In the genomic region with DNA sequence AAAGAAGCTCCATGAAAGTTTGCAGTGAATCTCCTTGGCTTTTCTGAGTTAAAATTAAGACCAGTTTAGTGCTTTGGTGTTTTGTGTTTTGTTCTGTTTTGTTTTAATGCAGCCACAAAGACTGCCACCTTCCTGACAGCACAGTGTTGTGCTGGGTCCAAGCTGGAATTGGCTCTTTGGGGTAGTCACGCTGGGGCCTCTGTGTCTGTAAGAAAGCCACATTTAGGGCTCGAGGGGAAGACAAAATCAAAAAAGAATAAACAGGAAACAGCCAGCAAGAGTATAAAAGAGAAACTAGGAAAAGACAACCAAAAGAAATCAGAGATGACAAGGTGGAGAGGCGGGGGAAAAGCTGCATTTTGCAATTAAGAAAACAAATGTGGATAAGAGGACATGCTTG, we compare ENCODE assay signal across 12 cellular contexts.
DNase-seq lines count a peak whose midpoint lies in the region; ATAC-seq and TF ChIP-seq lines count a peak whose summit lies in the region.
"Had no signal": no experiment of that assay in that cellular context is flagged by ENCODE, and none has a peak within 500 bp of the region (broad histone marks: within the 10 kb centered on the region; RNA-seq: fewer than 3 reads in every experiment).

No MANE protein-coding gene starts in this region.

- H3K27me3 Mint-ChIP-seq in WTC11 (ENCODE audit: low read depth), result no peaks in the 10 kb centered on the region
- no peaks in the 10 kb centered on the region for H3K27me3 Mint-ChIP-seq in osteocyte (ENCODE audit: unreplicated experiment)

- no peaks in the 10 kb centered on the region for H3K9me3 Mint-ChIP-seq in WTC11
- no peaks in the 10 kb centered on the region for H3K9me3 Mint-ChIP-seq in osteocyte (ENCODE audit: unreplicated experiment)

- H3K4me1 ChIP-seq in DND-41 (ENCODE audit: insufficient read depth, low read length) (peaks cover 16% of the 10 kb centered on the region), gastroesophageal sphincter (peaks cover 2 to 31% (median 3%) of the 10 kb centered on the region in 3 donors), prostate gland (replicated peaks) (no peaks in the 10 kb centered on the region)

- POLR2A ChIA-PET in WTC11 (lab: Charles Lee), result no interaction called here

- intact Hi-C loops in prostate gland (cut with DNase I), result no loop called here

- H3K4me3 ChIP-seq in DND-41 (ENCODE audit: low read depth in 1 of 2, low read length in 2 of 2), result no peak overlapping the region
- no peak overlapping the region for H3K4me3 ChIP-seq in gastroesophageal sphincter
- H3K4me3 ChIP-seq in H7 (ENCODE audit: insufficient read depth, low read depth, low read length), result no peak overlapping the region
- no peak overlapping the region for H3K4me3 ChIP-seq in prostate gland
- H3K4me3 ChIP-seq: PC-9 had no signal

- H3K9me3 ChIP-seq in DND-41 (ENCODE audit: insufficient read depth, low read length, severe bottlenecking) (no peaks in the 10 kb centered on the region), gastroesophageal sphincter (no peaks in the 10 kb centered on the region), prostate gland (no peaks in the 10 kb centered on the region)

- no peaks in the 10 kb centered on the region for H4K20me1 ChIP-seq in DND-41 (ENCODE audit: insufficient read depth, low read length)

- CTCF ChIA-PET in WTC11 (lab: Charles Lee), result no interaction called here

- TF ChIP-seq EP300 in gastroesophageal sphincter (IDR thresholded peaks at IDR 0.05), result no peak

- H3K36me3 Mint-ChIP-seq in WTC11, result no peaks in the 10 kb centered on the region
- no peaks in the 10 kb centered on the region for H3K36me3 Mint-ChIP-seq in osteocyte (ENCODE audit: unreplicated experiment)

- ATAC-seq in DND-41 (ENCODE audit: insufficient read depth, low read depth) (peak; percentile 68; the same call in 2 of the 3 replicates), WTC11 (peak; percentile 44), gastroesophageal sphincter (no peak), GM19463 (IDR thresholded peaks at IDR 0.05; ENCODE audit: unreplicated experiment) (no peak)

- 21 to 40% methylated on average over 1 to 2 of the region's 3 CpGs for WGBS in gastroesophageal sphincter (ENCODE audit: low coverage in 1 of 2), 2 donors
- 48% methylated on average over 3 of the region's 3 CpGs for WGBS in prostate gland

- TF ChIP-seq POLR2A in gastroesophageal sphincter (IDR thresholded peaks at IDR 0.05) (no peak), prostate gland (IDR thresholded peaks at IDR 0.05) (no peak)

- H3K9ac ChIP-seq in DND-41 (ENCODE audit: low read depth, low read length), result no peak overlapping the region

- no peak overlapping the region for H3K4me2 ChIP-seq in DND-41 (ENCODE audit: insufficient read depth, low read length)
- H3K4me2 ChIP-seq: PC-9 had no signal

- no peaks in the 10 kb centered on the region for H3K79me2 ChIP-seq in DND-41 (ENCODE audit: insufficient read depth, low read length)

- peak; percentile 16 for DNase-seq in DND-41
- DNase-seq in WTC11 (ENCODE audit: low spot score), result no peak
- DNase-seq in osteocyte (ENCODE audit: extremely low spot score, unreplicated experiment), result no peak
- no peak for DNase-seq in H7
- DNase-seq in NCI-H128 (lab: John Stamatoyannopoulos, UW; ENCODE audit: unreplicated experiment), result no peak
- DNase-seq in prostate gland (ENCODE audit: low spot score), result no peak
- DNase-seq: NCI-H2029 treated with DMSO at 0.1 percent for 48 hours, PC-9, retina had no signal

- H3K27me3 ChIP-seq in DND-41 (ENCODE audit: insufficient read depth, low read length, poor library complexity), result no peaks in the 10 kb centered on the region
- H3K27me3 ChIP-seq in gastroesophageal sphincter, result no peaks in the 10 kb centered on the region
- no peaks in the 10 kb centered on the region for H3K27me3 ChIP-seq in H7 (ENCODE audit: control insufficient read depth, insufficient read depth, low read length)
- no peaks in the 10 kb centered on the region for H3K27me3 ChIP-seq in prostate gland (replicated peaks; ENCODE audit: insufficient read depth)

- no peak overlapping the region for H2AFZ ChIP-seq in DND-41 (ENCODE audit: low read depth, low read length)
- H2AFZ ChIP-seq: PC-9 had no signal

- H3K4me1 Mint-ChIP-seq in WTC11 (peaks cover 15% of the 10 kb centered on the region), osteocyte (ENCODE audit: unreplicated experiment) (peaks cover 27% of the 10 kb centered on the region)

- H3K4me3 Mint-ChIP-seq in WTC11, result no peak overlapping the region
- H3K4me3 Mint-ChIP-seq in osteocyte (ENCODE audit: unreplicated experiment), result no peak overlapping the region

- peak; percentile 5 for TF ChIP-seq CTCF in DND-41 (IDR thresholded peaks at IDR 0.05; ENCODE audit: borderline replicate concordance, extremely low read depth, low read length, poor library complexity, severe bottlenecking)
- no peak for TF ChIP-seq CTCF in WTC11 (IDR thresholded peaks at IDR 0.05)
- no peak for TF ChIP-seq CTCF in gastroesophageal sphincter (IDR thresholded peaks at IDR 0.05)
- no peak for TF ChIP-seq CTCF in osteocyte (IDR thresholded peaks at IDR 0.05)
- TF ChIP-seq CTCF in prostate gland (IDR thresholded peaks at IDR 0.05), result no peak

- H3K36me3 ChIP-seq in DND-41 (ENCODE audit: insufficient read depth, low read length) (peaks cover 60% of the 10 kb centered on the region), gastroesophageal sphincter (no peaks in the 10 kb centered on the region), H7 (replicated peaks; ENCODE audit: control insufficient read depth, insufficient read depth, low read length) (no peaks in the 10 kb centered on the region), prostate gland (no peaks in the 10 kb centered on the region)

- H3K27ac Mint-ChIP-seq in WTC11, result peak overlapping the region; percentile 26; the same call in 1 of the 2 replicates
- H3K27ac Mint-ChIP-seq in osteocyte (ENCODE audit: unreplicated experiment), result peak overlapping the region; percentile 69

- H3K27ac ChIP-seq in DND-41 (ENCODE audit: low read length), result peak overlapping the region; percentile 39
- H3K27ac ChIP-seq in gastroesophageal sphincter, result peak overlapping the region in 3 of 4 donors; percentile 17 to 45 (median 44)
- H3K27ac ChIP-seq in prostate gland, result no peak overlapping the region
- H3K27ac ChIP-seq: epithelial cell of prostate, PC-9 had no signal

TF ChIP-seq in WTC11, 78 proteins besides CTCF, POLR2A, EP300 and RAD21 (continues in another document):
- TF ChIP-seq, protein P1, sequence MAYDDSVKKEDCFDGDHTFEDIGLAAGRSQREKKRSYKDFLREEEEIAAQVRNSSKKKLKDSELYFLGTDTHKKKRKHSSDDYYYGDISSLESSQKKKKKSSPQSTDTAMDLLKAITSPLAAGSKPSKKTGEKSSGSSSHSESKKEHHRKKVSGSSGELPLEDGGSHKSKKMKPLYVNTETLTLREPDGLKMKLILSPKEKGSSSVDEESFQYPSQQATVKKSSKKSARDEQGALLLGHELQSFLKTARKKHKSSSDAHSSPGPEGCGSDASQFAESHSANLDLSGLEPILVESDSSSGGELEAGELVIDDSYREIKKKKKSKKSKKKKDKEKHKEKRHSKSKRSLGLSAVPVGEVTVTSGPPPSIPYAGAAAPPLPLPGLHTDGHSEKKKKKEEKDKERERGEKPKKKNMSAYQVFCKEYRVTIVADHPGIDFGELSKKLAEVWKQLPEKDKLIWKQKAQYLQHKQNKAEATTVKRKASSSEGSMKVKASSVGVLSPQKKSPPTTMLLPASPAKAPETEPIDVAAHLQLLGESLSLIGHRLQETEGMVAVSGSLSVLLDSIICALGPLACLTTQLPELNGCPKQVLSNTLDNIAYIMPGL (CRISPR knock-in tag; IDR thresholded peaks at IDR 0.05), result no peak
- TF ChIP-seq ESRRA (CRISPR knock-in tag; IDR thresholded peaks at IDR 0.05; ENCODE audit: borderline replicate concordance) (no peak), FOXK1 (CRISPR knock-in tag; IDR thresholded peaks at IDR 0.05) (no peak)
- TF ChIP-seq, protein P2, sequence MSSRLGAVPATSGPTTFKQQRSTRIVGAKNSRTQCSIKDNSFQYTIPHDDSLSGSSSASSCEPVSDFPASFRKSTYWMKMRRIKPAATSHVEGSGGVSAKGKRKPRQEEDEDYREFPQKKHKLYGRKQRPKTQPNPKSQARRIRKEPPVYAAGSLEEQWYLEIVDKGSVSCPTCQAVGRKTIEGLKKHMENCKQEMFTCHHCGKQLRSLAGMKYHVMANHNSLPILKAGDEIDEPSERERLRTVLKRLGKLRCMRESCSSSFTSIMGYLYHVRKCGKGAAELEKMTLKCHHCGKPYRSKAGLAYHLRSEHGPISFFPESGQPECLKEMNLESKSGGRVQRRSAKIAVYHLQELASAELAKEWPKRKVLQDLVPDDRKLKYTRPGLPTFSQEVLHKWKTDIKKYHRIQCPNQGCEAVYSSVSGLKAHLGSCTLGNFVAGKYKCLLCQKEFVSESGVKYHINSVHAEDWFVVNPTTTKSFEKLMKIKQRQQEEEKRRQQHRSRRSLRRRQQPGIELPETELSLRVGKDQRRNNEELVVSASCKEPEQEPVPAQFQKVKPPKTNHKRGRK (CRISPR knock-in tag; IDR thresholded peaks at IDR 0.05; ENCODE audit: borderline replicate concordance), result no peak
- TF ChIP-seq, protein P3, sequence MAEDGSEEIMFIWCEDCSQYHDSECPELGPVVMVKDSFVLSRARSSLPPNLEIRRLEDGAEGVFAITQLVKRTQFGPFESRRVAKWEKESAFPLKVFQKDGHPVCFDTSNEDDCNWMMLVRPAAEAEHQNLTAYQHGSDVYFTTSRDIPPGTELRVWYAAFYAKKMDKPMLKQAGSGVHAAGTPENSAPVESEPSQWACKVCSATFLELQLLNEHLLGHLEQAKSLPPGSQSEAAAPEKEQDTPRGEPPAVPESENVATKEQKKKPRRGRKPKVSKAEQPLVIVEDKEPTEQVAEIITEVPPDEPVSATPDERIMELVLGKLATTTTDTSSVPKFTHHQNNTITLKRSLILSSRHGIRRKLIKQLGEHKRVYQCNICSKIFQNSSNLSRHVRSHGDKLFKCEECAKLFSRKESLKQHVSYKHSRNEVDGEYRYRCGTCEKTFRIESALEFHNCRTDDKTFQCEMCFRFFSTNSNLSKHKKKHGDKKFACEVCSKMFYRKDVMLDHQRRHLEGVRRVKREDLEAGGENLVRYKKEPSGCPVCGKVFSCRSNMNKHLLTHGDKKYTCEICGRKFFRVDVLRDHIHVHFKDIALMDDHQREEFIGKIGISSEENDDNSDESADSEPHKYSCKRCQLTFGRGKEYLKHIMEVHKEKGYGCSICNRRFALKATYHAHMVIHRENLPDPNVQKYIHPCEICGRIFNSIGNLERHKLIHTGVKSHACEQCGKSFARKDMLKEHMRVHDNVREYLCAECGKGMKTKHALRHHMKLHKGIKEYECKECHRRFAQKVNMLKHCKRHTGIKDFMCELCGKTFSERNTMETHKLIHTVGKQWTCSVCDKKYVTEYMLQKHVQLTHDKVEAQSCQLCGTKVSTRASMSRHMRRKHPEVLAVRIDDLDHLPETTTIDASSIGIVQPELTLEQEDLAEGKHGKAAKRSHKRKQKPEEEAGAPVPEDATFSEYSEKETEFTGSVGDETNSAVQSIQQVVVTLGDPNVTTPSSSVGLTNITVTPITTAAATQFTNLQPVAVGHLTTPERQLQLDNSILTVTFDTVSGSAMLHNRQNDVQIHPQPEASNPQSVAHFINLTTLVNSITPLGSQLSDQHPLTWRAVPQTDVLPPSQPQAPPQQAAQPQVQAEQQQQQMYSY (CRISPR knock-in tag; IDR thresholded peaks at IDR 0.05), result no peak

Comparison
In these comparisons a context has a peak if more than half of its experiments do, and no peak if none do; other contexts are left out.
1. ATAC-seq: peak in DND-41 (single experiment) and WTC11 (single experiment); none in gastroesophageal sphincter (single experiment) and GM19463 (single experiment).
2. H3K27ac ChIP-seq: peak in DND-41 (single experiment) and gastroesophageal sphincter (3 of 4); none in prostate gland (0 of 2).